ENCODE assay signal across 8 cellular contexts in the genomic region with DNA sequence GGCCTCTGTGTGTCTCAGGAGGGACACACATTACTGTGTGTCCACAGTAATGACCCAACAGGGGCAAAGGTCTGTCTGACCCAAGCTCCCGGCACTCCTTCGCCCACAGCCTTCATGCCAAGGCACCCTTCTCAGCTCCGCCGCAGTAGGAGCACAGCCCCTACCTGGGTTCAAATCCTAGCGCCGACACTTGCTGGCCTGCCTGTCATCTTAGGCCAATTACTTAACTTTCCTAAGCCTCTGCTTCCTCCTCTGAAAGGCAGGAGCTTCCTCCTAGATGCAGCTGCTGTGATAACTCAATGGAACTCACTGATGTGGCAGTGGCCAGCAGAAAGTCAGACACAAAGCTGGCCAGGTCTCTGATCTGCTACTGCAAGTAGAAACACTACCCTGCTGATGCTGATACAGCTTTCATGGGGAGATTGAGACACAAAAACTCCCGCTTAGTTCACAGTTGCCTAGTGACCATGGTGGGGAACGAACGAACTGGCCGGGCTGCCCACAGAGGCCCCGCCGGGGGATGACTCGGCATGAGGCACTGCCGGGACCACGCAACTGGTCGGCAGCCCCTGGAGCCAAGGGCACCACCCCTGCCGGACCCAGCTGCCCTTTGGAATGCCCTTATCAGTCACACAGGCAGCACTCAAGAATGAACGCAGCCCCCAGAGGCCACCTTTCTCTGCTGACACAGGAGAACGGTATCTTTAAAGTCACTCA. TPM values are rescaled to one million over a fixed set of nuclear protein-coding genes. Genes with fewer than 3 reads are reported as not detected.
DNase-seq lines count a peak whose midpoint lies in the region; ATAC-seq and TF ChIP-seq lines count a peak whose summit lies in the region.

No MANE protein-coding gene starts in this region.

- peaks cover 75 to 78% of the 10 kb centered on the region in 2 donors for H3K4me1 Mint-ChIP-seq in natural killer cell

- H3K27me3 ChIP-seq in Panc1 (ENCODE audit: control insufficient read depth, insufficient read depth, low read length) (no peaks in the 10 kb centered on the region), ectodermal cell (ENCODE audit: control insufficient read depth, insufficient read depth, low read length, poor library complexity, severe bottlenecking) (no peaks in the 10 kb centered on the region)

- H3K9me3 Mint-ChIP-seq in natural killer cell, result no peaks in the 10 kb centered on the region

- H3K4me1 ChIP-seq in Panc1 (ENCODE audit: control insufficient read depth, insufficient read depth, low read length), result peaks cover 81% of the 10 kb centered on the region
- H3K4me1 ChIP-seq in ectodermal cell (ENCODE audit: control insufficient read depth, insufficient read depth, low read length), result peaks cover 25% of the 10 kb centered on the region

- H3K4me3 ChIP-seq in Panc1 (ENCODE audit: low read depth in 2 of 2, low read length in 2 of 2), result peak overlapping the region in 1 of 2 experiments; percentile 31; a peak in 2 of 4 replicates
- no peak overlapping the region for H3K4me3 ChIP-seq in ectodermal cell (ENCODE audit: insufficient read depth, low read depth, low read length)

- DNase-seq in EH (ENCODE audit: low read depth) (peak; percentile 59), Panc1 (ENCODE audit: low read depth, low spot score) (no peak), natural killer cell (no peak), NCI-H2227 treated with DMSO at 0.1 percent for 48 hours (lab: John Stamatoyannopoulos, UW) (no peak), NCI-H1436 (lab: John Stamatoyannopoulos, UW) (no peak), NCI-H69 (lab: John Stamatoyannopoulos, UW) (no peak)

- intact Hi-C loops in Panc1 (cut with micrococcal nuclease; ENCODE audit: unreplicated experiment) (no loop called here), natural killer cell (cut with micrococcal nuclease) (loop anchor here (1.0 kb wide), 1 partner anchor 8 kb away; a partner anchor contains a TSS)

- no peaks in the 10 kb centered on the region for H3K9me3 ChIP-seq in Panc1 (ENCODE audit: control insufficient read depth, insufficient read depth, low read depth, low read length)
- no peaks in the 10 kb centered on the region for H3K9me3 ChIP-seq in ectodermal cell (ENCODE audit: control insufficient read depth, low read length)

- peak overlapping the region; percentile 87 for H3K27ac Mint-ChIP-seq in natural killer cell

- POLR2A ChIA-PET in Panc1 (lab: Charles Lee), result no interaction called here

- H3K4me3 Mint-ChIP-seq in natural killer cell, result peak overlapping the region; percentile 76

- 85% methylated on average over 19 of the region's 19 CpGs for WGBS in ectodermal cell, 2 experiments

- CTCF ChIA-PET in Panc1 (lab: Charles Lee), result interaction anchor here (0.9 kb wide), 1 partner anchor 92 kb away, joined by 3 read pairs; a partner anchor contains a TSS

- H3K27me3 Mint-ChIP-seq in natural killer cell (ENCODE audit: low read depth in 2 of 2), result no peaks in the 10 kb centered on the region

- H3K36me3 Mint-ChIP-seq in natural killer cell, result no peaks in the 10 kb centered on the region

- ATAC-seq in Panc1 (peak; percentile 15), natural killer cell (peak; percentile 25 to 51 (median 33)), GM18511 (IDR thresholded peaks at IDR 0.05; ENCODE audit: unreplicated experiment) (no peak)

- H3K36me3 ChIP-seq in Panc1 (ENCODE audit: control insufficient read depth, insufficient read depth, low read length), result peaks cover 9% of the 10 kb centered on the region
- H3K36me3 ChIP-seq in ectodermal cell (ENCODE audit: control insufficient read depth, insufficient read depth, low read length), result no peaks in the 10 kb centered on the region

- H3K27ac ChIP-seq in Panc1 (ENCODE audit: low read length) (peak overlapping the region; percentile 83), ectodermal cell (ENCODE audit: insufficient read depth, low read depth, low read length, poor library complexity, severe bottlenecking) (peak overlapping the region; percentile 60)

- in situ Hi-C loops in Panc1 (cut with HindIII; ENCODE audit: low pct_unique_long_range_greater_than_20kb, low sequenced_read_pairs), result no loop called here

- TF ChIP-seq CTCF in Panc1 (IDR thresholded peaks at IDR 0.05) (peak; percentile 56), natural killer cell (IDR thresholded peaks at IDR 0.05) (no peak)

- no TSS peak for BruUV-seq in Panc1 (replicated peaks; lab: Mats Ljungman, UMichigan)

RNA-seq across cellular contexts. Expression of a gene that starts 8.1 kb away (rescaled TPM):
- total RNA-seq in Panc1 (2021; ENCODE audit: unreplicated experiment) (186 TPM), natural killer cell (100 to 1,000 TPM; 218 to 246 (median 225) TPM)
- polyA plus RNA-seq in Panc1 (2012; ENCODE audit: insufficient read length), result 280 TPM
- polyA plus RNA-seq in ectodermal cell (2013, experiment 1 of 4), result 40.0 TPM
- 43.2 TPM for polyA plus RNA-seq in ectodermal cell (2013, experiment 2 of 4)
- polyA plus RNA-seq in ectodermal cell (2013, experiment 3 of 4), result 23.9 TPM
- polyA plus RNA-seq in ectodermal cell (2013, experiment 4 of 4), result 27.4 TPM

RNA-seq across cellular contexts. Expression of a gene that starts 25.9 kb away (rescaled TPM):
- total RNA-seq in Panc1 (2021; ENCODE audit: unreplicated experiment) (4.1 TPM), natural killer cell (10 to 100 TPM in 2 of 3 donors, 1 to 10 TPM in 1; 8.2 to 12.7 (median 10.7) TPM)
- 3.1 TPM for polyA plus RNA-seq in Panc1 (2012; ENCODE audit: insufficient read length)
- polyA plus RNA-seq in ectodermal cell (2013, experiment 1 of 4), result 3.4 TPM
- 3.4 TPM for polyA plus RNA-seq in ectodermal cell (2013, experiment 2 of 4)
- 2.5 TPM for polyA plus RNA-seq in ectodermal cell (2013, experiment 3 of 4)
- polyA plus RNA-seq in ectodermal cell (2013, experiment 4 of 4), result 1.8 TPM

RNA-seq across cellular contexts. Expression of a gene that starts 46.7 kb away (rescaled TPM):
- total RNA-seq in Panc1 (2021; ENCODE audit: unreplicated experiment), result 28.8 TPM
- polyA plus RNA-seq in Panc1 (2012; ENCODE audit: insufficient read length), result 32.7 TPM
- polyA plus RNA-seq in ectodermal cell (2013, experiment 1 of 4), result 16.8 TPM
- polyA plus RNA-seq in ectodermal cell (2013, experiment 2 of 4), result 18.1 TPM
- 15.4 TPM for polyA plus RNA-seq in ectodermal cell (2013, experiment 3 of 4)
- polyA plus RNA-seq in ectodermal cell (2013, experiment 4 of 4), result 15.5 TPM
- total RNA-seq in natural killer cell, result 100 to 1,000 TPM; 165 to 321 (median 259) TPM

RNA-seq across cellular contexts. Expression of a gene that starts 54.2 kb away (rescaled TPM):
- 14.0 TPM for total RNA-seq in Panc1 (2021; ENCODE audit: unreplicated experiment)
- polyA plus RNA-seq in Panc1 (2012; ENCODE audit: insufficient read length), result 21.5 TPM
- 13.4 TPM for polyA plus RNA-seq in ectodermal cell (2013, experiment 1 of 4)
- polyA plus RNA-seq in ectodermal cell (2013, experiment 2 of 4), result 8.5 TPM
- polyA plus RNA-seq in ectodermal cell (2013, experiment 3 of 4), result 11.4 TPM
- 9.0 TPM for polyA plus RNA-seq in ectodermal cell (2013, experiment 4 of 4)
- total RNA-seq in natural killer cell, result 10 to 100 TPM; 27.8 to 31.5 (median 28.5) TPM

RNA-seq across cellular contexts. Expression of a gene that starts 60.0 kb away (rescaled TPM):
- total RNA-seq in Panc1 (2021; ENCODE audit: unreplicated experiment) (54.5 TPM), natural killer cell (10 to 100 TPM; 29.3 to 42.2 (median 32.2) TPM)
- polyA plus RNA-seq in Panc1 (2012; ENCODE audit: insufficient read length), result 84.8 TPM
- 69.0 TPM for polyA plus RNA-seq in ectodermal cell (2013, experiment 1 of 4)
- 63.1 TPM for polyA plus RNA-seq in ectodermal cell (2013, experiment 2 of 4)
- polyA plus RNA-seq in ectodermal cell (2013, experiment 3 of 4), result 48.4 TPM
- polyA plus RNA-seq in ectodermal cell (2013, experiment 4 of 4), result 55.5 TPM
